26 cellular contexts compared by ENCODE assay signal in genomic region chr11:134154441-134154840, GRCh38.
"Had no signal": no experiment of that assay in that cellular context is flagged by ENCODE, and none has a peak within 500 bp of the region (broad histone marks: within the 10 kb centered on the region; RNA-seq: fewer than 3 reads in every experiment).

No MANE protein-coding gene starts in this region.

- H3K27me3 ChIP-seq: brain microvascular endothelial cell, SJCRH30 had no signal

- H3K27ac ChIP-seq: brain microvascular endothelial cell, SJCRH30, SK-N-MC, WERI-Rb-1 had no signal

- H3K9me3 ChIP-seq: SJCRH30 had no signal

- DNase-seq: activated CD4-positive, alpha-beta memory T cell treated with anti-CD3 and anti-CD28 coated beads, Interleukin-2, amount 10 ng/mL, durations not matched to agents 7 days and 5 days; activated CD4-positive, alpha-beta T cell treated with anti-CD3 and anti-CD28 coated beads for 1 hour; activated CD4-positive, alpha-beta T cell treated with anti-CD3 and anti-CD28 coated beads for 48 hours; activated CD4-positive, CD25-positive, alpha-beta regulatory T cell; activated CD8-positive, alpha-beta memory T cell treated with anti-CD3 and anti-CD28 coated beads for 24 hours; activated CD8-positive, alpha-beta memory T cell treated with anti-CD3 and anti-CD28 coated beads, Interleukin-2, amount 10 ng/mL, durations not matched to agents 7 days and 5 days; activated CD8-positive, alpha-beta memory T cell treated with anti-CD3 and anti-CD28 coated beads, Interleukin-2, amount 50 U/mL, for 48 hours; activated effector memory CD4-positive, alpha-beta T cell treated with Interleukin-2 at 50 U/mL for 16 hours; activated naive CD4-positive, alpha-beta T cell treated with anti-CD3 and anti-CD28 coated beads, Interleukin-2, amount 10 ng/mL, durations not matched to agents 7 days and 5 days; activated naive CD8-positive, alpha-beta T cell treated with anti-CD3 and anti-CD28 coated beads, Interleukin-2, amount 50 U/mL, for 24 hours; activated T-cell treated with anti-CD3 and anti-CD28 coated beads, Interleukin-2, amount 50 U/mL, for 48 hours; anterior cingulate cortex; brain microvascular endothelial cell; central memory CD4-positive, alpha-beta T cell; NCI-H1105; NCI-H1417 treated with DMSO at 0.1 percent for 48 hours; NCI-H1694; NCI-H1930; NCI-H2081 treated with DMSO at 0.1 percent for 48 hours; NCI-H345; NCI-H524 treated with DMSO at 0.1 percent for 48 hours; SHP77; SJCRH30; T1000; WERI-Rb-1 had no signal

- H3K4me3 ChIP-seq: SJCRH30, SK-N-MC had no signal

- H3K4me1 ChIP-seq: SJCRH30 had no signal

- ATAC-seq: activated CD8-positive, alpha-beta memory T cell treated with anti-CD3 and anti-CD28 coated beads, Interleukin-2, amount 10 ng/mL, durations not matched to agents 7 days and 5 days; activated naive CD8-positive, alpha-beta T cell treated with anti-CD3 and anti-CD28 coated beads, Interleukin-2, amount 50 U/mL, for 24 hours had no signal
